8 cellular contexts compared by ENCODE assay signal in genomic region chr9:137482094-137482781, GRCh38. TPM values are rescaled to one million over a fixed set of nuclear protein-coding genes. Genes with fewer than 3 reads are reported as not detected.
DNase-seq lines count a peak whose midpoint lies in the region; ATAC-seq, FAIRE-seq and TF ChIP-seq lines count a peak whose summit lies in the region.

No MANE protein-coding gene starts in this region.

- ATAC-seq in naive thymus-derived CD4-positive, alpha-beta T cell, result peak; percentile 46
- ATAC-seq in GM21723 (IDR thresholded peaks at IDR 0.05; ENCODE audit: unreplicated experiment), result no peak

- in situ Hi-C loops in Caki2 (cut with HindIII; ENCODE audit: low pct_unique_long_range_greater_than_20kb, low sequenced_read_pairs), result no loop called here

- H3K36me3 Mint-ChIP-seq in naive thymus-derived CD4-positive, alpha-beta T cell, result no peaks in the 10 kb centered on the region
- H3K36me3 Mint-ChIP-seq in activated T-cell treated with anti-CD3 and anti-CD28 coated beads, Interleukin-2, amount 50 U/mL, for 24 hours (ENCODE audit: low read depth), result no peaks in the 10 kb centered on the region

- peaks cover 0 to 13% (median 0%) of the 10 kb centered on the region in 7 donors for H3K4me1 Mint-ChIP-seq in naive thymus-derived CD4-positive, alpha-beta T cell
- H3K4me1 Mint-ChIP-seq in activated T-cell treated with anti-CD3 and anti-CD28 coated beads, Interleukin-2, amount 50 U/mL, for 24 hours (ENCODE audit: low read depth), result peaks cover 9% of the 10 kb centered on the region

- DNase-seq in Caki2 (ENCODE audit: low read depth), result peak; percentile 34
- DNase-seq in NCI-H2196 (lab: John Stamatoyannopoulos, UW; ENCODE audit: unreplicated experiment), result peak; percentile 62
- peak; percentile 77 for DNase-seq in bronchial epithelial cell (ENCODE audit: low read depth)
- DNase-seq in naive thymus-derived CD4-positive, alpha-beta T cell, result peak in 1 of 9 donors; percentile 25
- DNase-seq in activated CD4-positive, CD25-positive, alpha-beta regulatory T cell treated with anti-CD3 and anti-CD28 coated beads, Interleukin-2, amount 50 U/mL, for 72 hours, result no peak
- DNase-seq in activated T-cell treated with anti-CD3 and anti-CD28 coated beads, Interleukin-2, amount 50 U/mL, for 24 hours, result no peak
- DNase-seq in activated T-cell treated with anti-CD3 and anti-CD28 coated beads for 4 hours, result no peak

- POLR2A ChIA-PET in naive thymus-derived CD4-positive, alpha-beta T cell (lab: Charles Lee), result no interaction called here

- H3K27me3 ChIP-seq in bronchial epithelial cell (ENCODE audit: control insufficient read depth, insufficient read depth, low read length), result no peaks in the 10 kb centered on the region
- H3K27me3 ChIP-seq in naive thymus-derived CD4-positive, alpha-beta T cell (ENCODE audit: control insufficient read depth in 2 of 2, insufficient read depth in 2 of 2, low read length in 2 of 2), result no peaks in the 10 kb centered on the region

- H3K27ac ChIP-seq in naive thymus-derived CD4-positive, alpha-beta T cell (ENCODE audit: low read depth, low read length), result no peak overlapping the region

- no peaks in the 10 kb centered on the region for H3K9me3 Mint-ChIP-seq in naive thymus-derived CD4-positive, alpha-beta T cell
- H3K9me3 Mint-ChIP-seq in activated T-cell treated with anti-CD3 and anti-CD28 coated beads, Interleukin-2, amount 50 U/mL, for 24 hours, result no peaks in the 10 kb centered on the region

- no peaks in the 10 kb centered on the region for H3K27me3 Mint-ChIP-seq in naive thymus-derived CD4-positive, alpha-beta T cell
- H3K27me3 Mint-ChIP-seq in activated T-cell treated with anti-CD3 and anti-CD28 coated beads, Interleukin-2, amount 50 U/mL, for 24 hours, result no peaks in the 10 kb centered on the region

- H3K4me1 ChIP-seq in naive thymus-derived CD4-positive, alpha-beta T cell (ENCODE audit: control insufficient read depth in 2 of 2, insufficient read depth in 2 of 2, low read length in 2 of 2), result no peaks in the 10 kb centered on the region

- peak overlapping the region in 5 of 9 donors; percentile 10 to 66 (median 31) for H3K27ac Mint-ChIP-seq in naive thymus-derived CD4-positive, alpha-beta T cell
- no peak overlapping the region for H3K27ac Mint-ChIP-seq in activated T-cell treated with anti-CD3 and anti-CD28 coated beads, Interleukin-2, amount 50 U/mL, for 24 hours

- no peak overlapping the region for H3K4me3 ChIP-seq in bronchial epithelial cell (ENCODE audit: low read depth, low read length)
- no peak overlapping the region for H3K4me3 ChIP-seq in naive thymus-derived CD4-positive, alpha-beta T cell (ENCODE audit: low read length)

- peak overlapping the region in 1 of 10 donors; percentile 5 for H3K4me3 Mint-ChIP-seq in naive thymus-derived CD4-positive, alpha-beta T cell
- no peak overlapping the region for H3K4me3 Mint-ChIP-seq in activated T-cell treated with anti-CD3 and anti-CD28 coated beads, Interleukin-2, amount 50 U/mL, for 24 hours

- H3K9me3 ChIP-seq in naive thymus-derived CD4-positive, alpha-beta T cell (ENCODE audit: control insufficient read depth in 2 of 3, low read length in 3 of 3), result no peaks in the 10 kb centered on the region

- CTCF ChIA-PET in naive thymus-derived CD4-positive, alpha-beta T cell (lab: Charles Lee), result no interaction called here

- no peak for FAIRE-seq in bronchial epithelial cell (lab: Jason Lieb, UNC)

- no peaks in the 10 kb centered on the region for H3K36me3 ChIP-seq in bronchial epithelial cell (ENCODE audit: control insufficient read depth, insufficient read depth, low read length)
- no peaks in the 10 kb centered on the region for H3K36me3 ChIP-seq in naive thymus-derived CD4-positive, alpha-beta T cell (ENCODE audit: control insufficient read depth in 2 of 3, insufficient read depth in 3 of 3, low read length in 3 of 3)

- intact Hi-C loops in naive thymus-derived CD4-positive, alpha-beta T cell (cut with micrococcal nuclease), result no loop called here

- TF ChIP-seq CTCF in bronchial epithelial cell (IDR thresholded peaks at IDR 0.05; ENCODE audit: insufficient read depth, low read length, severe bottlenecking), result no peak

RNA-seq across cellular contexts. Expression of gene NSMF, which starts 23.1 kb away (rescaled TPM):
- total RNA-seq in Caki2 (2014; rRNA removed; shearing (Covaris generic); ENCODE audit: low replicate concordance), result 33.8 and 41.5 TPM in 2 replicates
- total RNA-seq in bronchial epithelial cell, result 15.1 and 17.9 TPM in 2 replicates
- 10 to 100 TPM; 22.9 to 92.0 (median 57.3) TPM for total RNA-seq in naive thymus-derived CD4-positive, alpha-beta T cell
- 10 to 100 TPM; 10.9 to 21.4 TPM for polyA plus RNA-seq in naive thymus-derived CD4-positive, alpha-beta T cell

RNA-seq across cellular contexts. Expression of gene ENTPD8, which starts 41.1 kb away (rescaled TPM):
- not detected in 2 replicates for total RNA-seq in Caki2 (2014; rRNA removed; shearing (Covaris generic); ENCODE audit: low replicate concordance)
- not detected in 2 replicates for total RNA-seq in bronchial epithelial cell
- not detected for total RNA-seq in naive thymus-derived CD4-positive, alpha-beta T cell
- not detected for polyA plus RNA-seq in naive thymus-derived CD4-positive, alpha-beta T cell

RNA-seq across cellular contexts. Expression of gene NOXA1, which starts 59.0 kb away (rescaled TPM):
- 5.1 and 5.5 TPM in 2 replicates for total RNA-seq in Caki2 (2014; rRNA removed; shearing (Covaris generic); ENCODE audit: low replicate concordance)
- 0.53 and 2.3 TPM in 2 replicates for total RNA-seq in bronchial epithelial cell
- 10 to 100 TPM in 2 of 5 experiments, 1 to 10 TPM in 2, under 1 TPM in 1; 0.94 to 11.1 (median 6.0) TPM for total RNA-seq in naive thymus-derived CD4-positive, alpha-beta T cell
- polyA plus RNA-seq in naive thymus-derived CD4-positive, alpha-beta T cell, result 1 to 10 TPM in 1 of 2 donors, under 1 TPM in 1; 0.73 to 2.6 TPM

RNA-seq across cellular contexts. Expression of gene EXD3, which starts 59.3 kb away (rescaled TPM):
- total RNA-seq in Caki2 (2014; rRNA removed; shearing (Covaris generic); ENCODE audit: low replicate concordance), result 0.84 and 5.3 TPM in 2 replicates
- total RNA-seq in bronchial epithelial cell, result 10.8 and 12.2 TPM in 2 replicates
- 10 to 100 TPM; 11.7 to 27.2 (median 24.7) TPM for total RNA-seq in naive thymus-derived CD4-positive, alpha-beta T cell
- polyA plus RNA-seq in naive thymus-derived CD4-positive, alpha-beta T cell, result 1 to 10 TPM; 3.5 to 7.6 TPM

Comparison
In these comparisons a context has a peak if more than half of its experiments do, and no peak if none do; other contexts are left out.
1. DNase-seq: peak in Caki2 (single experiment), NCI-H2196 (single experiment) and bronchial epithelial cell (single experiment); none in activated CD4-positive, CD25-positive, alpha-beta regulatory T cell treated with anti-CD3 and anti-CD28 coated beads, Interleukin-2, amount 50 U/mL, for 72 hours (single experiment), activated T-cell treated with anti-CD3 and anti-CD28 coated beads, Interleukin-2, amount 50 U/mL, for 24 hours (single experiment) and activated T-cell treated with anti-CD3 and anti-CD28 coated beads for 4 hours (single experiment).